10 cellular contexts compared by ENCODE assay signal in genomic region chr17:64741038-64741641, GRCh38.
DNase-seq lines count a peak whose midpoint lies in the region; ATAC-seq and TF ChIP-seq lines count a peak whose summit lies in the region.
"Had no signal": no experiment of that assay in that cellular context is flagged by ENCODE, and none has a peak within 500 bp of the region (broad histone marks: within the 10 kb centered on the region; RNA-seq: fewer than 3 reads in every experiment).

No MANE protein-coding gene starts in this region.

- ATAC-seq in heart right ventricle (peak in 6 of 8 donors; percentile 30 to 46 (median 38)), GM18517 (IDR thresholded peaks at IDR 0.05; ENCODE audit: unreplicated experiment) (no peak)

- no peak overlapping the region for H3K4ac ChIP-seq in trophoblast cell (ENCODE audit: low read depth, low read length)

- H3K79me1 ChIP-seq in trophoblast cell (ENCODE audit: low read length) = peaks cover 4% of the 10 kb centered on the region

- TF ChIP-seq CTCF in heart right ventricle (IDR thresholded peaks at IDR 0.05) = no peak

- H3K4me2 ChIP-seq in trophoblast cell (ENCODE audit: low read length) = no peak overlapping the region

- H2AK5ac ChIP-seq in trophoblast cell (ENCODE audit: low read length) = no peak overlapping the region

- H3K27me3 ChIP-seq in adipocyte (replicated peaks; ENCODE audit: control insufficient read depth, insufficient read depth, low read length) (no peaks in the 10 kb centered on the region), heart right ventricle (no peaks in the 10 kb centered on the region), trophoblast cell (ENCODE audit: insufficient read depth, low read length) (no peaks in the 10 kb centered on the region)
- H3K27me3 ChIP-seq: neutrophil had no signal

- DNase-seq in C1 segment of cervical spinal cord (lab: John Stamatoyannopoulos, UW) = peak in 8 of 14 donors; percentile 10 to 71 (median 26)
- peak; percentile 64 for DNase-seq in adipocyte (ENCODE audit: low read depth)
- DNase-seq in heart right ventricle = peak in 1 of 2 donors; percentile 30
- DNase-seq in trophoblast cell = peak; percentile 12 to 67
- no peak for DNase-seq in NCI-H345 (lab: John Stamatoyannopoulos, UW)
- no peak for DNase-seq in HPDE6-E6E7 (ENCODE audit: extremely low spot score)
- DNase-seq in stimulated activated CD4-positive, alpha-beta T cell treated with anti-CD3 and anti-CD28 coated beads, Interleukin-4, amount 100 ng/mL, for 4 hours = no peak

- peak overlapping the region in 9 of 10 donors; percentile 51 to 83 (median 67) for H3K27ac ChIP-seq in heart right ventricle
- peak overlapping the region; percentile 36 for H3K27ac ChIP-seq in trophoblast cell (ENCODE audit: low read depth, low read length)
- H3K27ac ChIP-seq: HL-60, neutrophil had no signal

- no peaks in the 10 kb centered on the region for H3K79me2 ChIP-seq in trophoblast cell (ENCODE audit: control insufficient read depth, insufficient read depth, low read length, poor library complexity)

- no peak overlapping the region for H2BK120ac ChIP-seq in trophoblast cell (ENCODE audit: insufficient read depth, low read length, poor library complexity)

- H2BK12ac ChIP-seq in trophoblast cell (ENCODE audit: low read length) = no peak overlapping the region

- intact Hi-C loops in heart right ventricle (cut with DNase I) = no loop called here

- no peak overlapping the region for H4K91ac ChIP-seq in trophoblast cell (ENCODE audit: low read depth, low read length)

- H3K4me3 ChIP-seq in adipocyte (ENCODE audit: low read length) = peak overlapping the region; percentile 62
- H3K4me3 ChIP-seq in heart right ventricle = no peak overlapping the region
- H3K4me3 ChIP-seq in trophoblast cell (ENCODE audit: low read depth, low read length) = no peak overlapping the region

- no peak overlapping the region for H3K18ac ChIP-seq in trophoblast cell (ENCODE audit: low read length)

- WGBS in heart right ventricle, 2 donors = 34 to 60% methylated on average over 6 of the region's 6 CpGs
- WGBS in trophoblast cell (ENCODE audit: extremely low coverage, insufficient coverage, insufficient read length) = no CpG with 5 or more reads among the region's 6 CpGs

- H2BK5ac ChIP-seq in trophoblast cell (ENCODE audit: low read depth, low read length, poor library complexity) = no peak overlapping the region

- no peak overlapping the region for H2AFZ ChIP-seq in trophoblast cell (ENCODE audit: insufficient read depth, low read length, poor library complexity)

- peak overlapping the region; percentile 31 for H4K8ac ChIP-seq in trophoblast cell (ENCODE audit: low read depth, low read length)

- H3K9me3 ChIP-seq in adipocyte (ENCODE audit: control insufficient read depth, low read length) (no peaks in the 10 kb centered on the region), heart right ventricle (no peaks in the 10 kb centered on the region), trophoblast cell (ENCODE audit: insufficient read depth, low read depth, low read length) (no peaks in the 10 kb centered on the region)
- H3K9me3 ChIP-seq: neutrophil had no signal

- H3K4me1 ChIP-seq in adipocyte (ENCODE audit: control insufficient read depth, insufficient read depth, low read length) = peaks cover 47% of the 10 kb centered on the region
- peaks cover 0 to 43% (median 22%) of the 10 kb centered on the region in 9 donors for H3K4me1 ChIP-seq in heart right ventricle
- H3K4me1 ChIP-seq in trophoblast cell (ENCODE audit: control insufficient read depth in 1 of 2, insufficient read depth in 2 of 2, low read length in 2 of 2) = peaks cover 9 to 16% of the 10 kb centered on the region in 2 experiments

- H4K12ac ChIP-seq in trophoblast cell (ENCODE audit: low read depth, low read length) = no peak overlapping the region

- no peak overlapping the region for H3K14ac ChIP-seq in trophoblast cell (ENCODE audit: low read length)

- H3K23ac ChIP-seq in trophoblast cell (ENCODE audit: low read length) = no peak overlapping the region

- no peaks in the 10 kb centered on the region for H3K36me3 ChIP-seq in adipocyte (ENCODE audit: control insufficient read depth, insufficient read depth, low read length, severe bottlenecking)
- no peaks in the 10 kb centered on the region for H3K36me3 ChIP-seq in heart right ventricle
- H3K36me3 ChIP-seq in trophoblast cell (ENCODE audit: control insufficient read depth in 1 of 2, insufficient read depth in 2 of 2, low read length in 2 of 2) = no peaks in the 10 kb centered on the region

- H3K9ac ChIP-seq in adipocyte (ENCODE audit: low read length) = peak overlapping the region; percentile 67
- no peak overlapping the region for H3K9ac ChIP-seq in trophoblast cell (ENCODE audit: low read length)

Comparison
In these comparisons a context has a peak if more than half of its experiments do, and no peak if none do; other contexts are left out.
1. DNase-seq: peak in C1 segment of cervical spinal cord (8 of 14), adipocyte (single experiment) and trophoblast cell (2 of 2); none in NCI-H345 (single experiment), HPDE6-E6E7 (single experiment) and stimulated activated CD4-positive, alpha-beta T cell treated with anti-CD3 and anti-CD28 coated beads, Interleukin-4, amount 100 ng/mL, for 4 hours (0 of 2).